In genomic region chr14:67815573-67816235, GRCh38 we compare ENCODE assay signal across 8 cellular contexts. TPM values are rescaled to one million over a fixed set of nuclear protein-coding genes. Genes with fewer than 3 reads are reported as not detected.
DNase-seq lines count a peak whose midpoint lies in the region; ATAC-seq, FAIRE-seq and TF ChIP-seq lines count a peak whose summit lies in the region.

No MANE protein-coding gene starts in this region.

- peak; percentile 76 for DNase-seq in CD1c-positive myeloid dendritic cell (ENCODE audit: extremely low spot score)
- DNase-seq in Jurkat, Clone E6-1 (ENCODE audit: low read depth, low spot score): no peak
- DNase-seq in adrenal gland: peak in 4 of 7 donors; percentile 18 to 33 (median 28)
- no peak for DNase-seq in keratinocyte (ENCODE audit: low read depth, low spot score)
- no peak for DNase-seq in stimulated activated naive CD8-positive, alpha-beta T cell treated with anti-CD3 and anti-CD28 coated beads, Interleukin-15, amount 100 ng/mL, for 72 hours
- no peak for DNase-seq in stimulated activated CD8-positive, alpha-beta memory T cell treated with anti-CD3 and anti-CD28 coated beads, Interleukin-4, amount 100 ng/mL, for 48 hours
- no peak for DNase-seq in SK-N-DZ (ENCODE audit: low spot score)

- peak; percentile 13 for FAIRE-seq in keratinocyte (lab: Jason Lieb, UNC)

- peak overlapping the region; percentile 95 for H3K4me3 ChIP-seq in Jurkat, Clone E6-1 (ENCODE audit: low read length)
- H3K4me3 ChIP-seq in adrenal gland (peak overlapping the region; percentile 6 to 96 (median 50)), keratinocyte (ENCODE audit: control insufficient read depth in 2 of 3, extremely low read depth in 1 of 3, insufficient read depth in 2 of 3, low read depth in 1 of 3, low read length in 3 of 3) (peak overlapping the region; percentile 59 to 92 (median 88))

- peak overlapping the region; percentile 89 for H3K4me2 ChIP-seq in keratinocyte (ENCODE audit: control insufficient read depth, extremely low read depth, insufficient read depth, low read depth, low read length)

- H3K9ac ChIP-seq in keratinocyte (ENCODE audit: control insufficient read depth, extremely low read depth, insufficient read depth, low read length): peak overlapping the region; percentile 88

- H3K27me3 ChIP-seq in adrenal gland (no peaks in the 10 kb centered on the region), keratinocyte (ENCODE audit: control insufficient read depth, extremely low read depth, insufficient read depth, low read length) (no peaks in the 10 kb centered on the region)

- TF ChIP-seq CTCF in adrenal gland (IDR thresholded peaks at IDR 0.05) (no peak), keratinocyte (optimal IDR thresholded peaks at IDR 0.05 in 1 of 3, IDR thresholded peaks at IDR 0.05 in 1 of 3, conservative IDR thresholded peaks at IDR 0.05 in 1 of 3; ENCODE audit: extremely low read depth in 1 of 3, insufficient read depth in 2 of 3, low read length in 3 of 3) (no peak)

- H4K20me1 ChIP-seq in keratinocyte (ENCODE audit: control insufficient read depth, extremely low read depth, insufficient read depth, low read length): no peaks in the 10 kb centered on the region

- ATAC-seq in stimulated activated naive CD8-positive, alpha-beta T cell treated with anti-CD3 and anti-CD28 coated beads, Interleukin-15, amount 100 ng/mL, for 72 hours: no peak
- no peak for ATAC-seq in HG03139 (IDR thresholded peaks at IDR 0.05; ENCODE audit: unreplicated experiment)

- no peaks in the 10 kb centered on the region for H3K9me3 Mint-ChIP-seq in stimulated activated naive CD8-positive, alpha-beta T cell treated with anti-CD3 and anti-CD28 coated beads, Interleukin-15, amount 100 ng/mL, for 72 hours

- H3K27ac ChIP-seq in adrenal gland (peak overlapping the region; percentile 18 to 84 (median 62)), keratinocyte (ENCODE audit: control insufficient read depth, insufficient read depth, low read length) (peak overlapping the region; percentile 81)

- no peaks in the 10 kb centered on the region for H3K9me1 ChIP-seq in keratinocyte (ENCODE audit: control insufficient read depth, extremely low read depth, insufficient read depth, low read length)

- TF ChIP-seq POLR2A in adrenal gland (IDR thresholded peaks at IDR 0.05): no peak

- peaks cover 12% of the 10 kb centered on the region for H3K79me2 ChIP-seq in keratinocyte (ENCODE audit: control insufficient read depth, insufficient read depth, low read length)

- dilution Hi-C loops in keratinocyte (cut with MboI; ENCODE audit: extremely low pct_ligation_motif_present, low sequenced_read_pairs): no loop called here

- H3K27me3 Mint-ChIP-seq in stimulated activated naive CD8-positive, alpha-beta T cell treated with anti-CD3 and anti-CD28 coated beads, Interleukin-15, amount 100 ng/mL, for 72 hours: no peaks in the 10 kb centered on the region

- H3K4me1 ChIP-seq in adrenal gland (replicated peaks in 1 of 2): peaks cover 9 to 23% of the 10 kb centered on the region in 2 donors
- peaks cover 17% of the 10 kb centered on the region for H3K4me1 ChIP-seq in keratinocyte (ENCODE audit: control insufficient read depth, extremely low read depth, insufficient read depth, low read length)

- peaks cover 0 to 28% of the 10 kb centered on the region in 2 donors for H3K36me3 ChIP-seq in adrenal gland (replicated peaks in 1 of 2)
- H3K36me3 ChIP-seq in keratinocyte (ENCODE audit: control insufficient read depth in 2 of 2, extremely low read depth in 1 of 2, insufficient read depth in 2 of 2, low read length in 2 of 2): peaks cover 0 to 2% of the 10 kb centered on the region in 2 experiments

- peaks cover 39% of the 10 kb centered on the region for H3K4me1 Mint-ChIP-seq in stimulated activated naive CD8-positive, alpha-beta T cell treated with anti-CD3 and anti-CD28 coated beads, Interleukin-15, amount 100 ng/mL, for 72 hours

- peak overlapping the region; percentile 91 to 98 for H3K27ac Mint-ChIP-seq in stimulated activated naive CD8-positive, alpha-beta T cell treated with anti-CD3 and anti-CD28 coated beads, Interleukin-15, amount 100 ng/mL, for 72 hours

- H3K9me3 ChIP-seq in adrenal gland (replicated peaks in 1 of 3) (no peaks in the 10 kb centered on the region), keratinocyte (ENCODE audit: control insufficient read depth, low read depth, low read length) (no peaks in the 10 kb centered on the region)

- H2AFZ ChIP-seq in keratinocyte (ENCODE audit: control insufficient read depth, low read length): peak overlapping the region; percentile 95

- intact Hi-C loops in adrenal gland (cut with DNase I): no loop called here

- 3 to 8% (median 4%) methylated on average over 15 of the region's 15 CpGs for WGBS in adrenal gland, 4 donors

- peak overlapping the region; percentile 88 to 94 for H3K4me3 Mint-ChIP-seq in stimulated activated naive CD8-positive, alpha-beta T cell treated with anti-CD3 and anti-CD28 coated beads, Interleukin-15, amount 100 ng/mL, for 72 hours

RNA-seq across cellular contexts. Expression of gene ZFYVE26, which starts 0.7 kb away (rescaled TPM):
- 7.5 TPM for polyA plus RNA-seq in Jurkat, Clone E6-1 (2012; ENCODE audit: insufficient read depth, insufficient read length)
- total RNA-seq in adrenal gland: 10 to 100 TPM; 19.6 to 33.6 (median 28.0) TPM
- polyA plus RNA-seq in adrenal gland (10 to 100 TPM in 2 of 3 donors, 1 to 10 TPM in 1; 6.6 to 14.0 (median 13.4) TPM), keratinocyte (8.5 to 12.8 TPM (median 9.8 TPM) in 3 replicates)
- polyA plus RNA-seq in keratinocyte (2011; ENCODE audit: low read depth): 3.5 TPM
- polyA plus RNA-seq in keratinocyte (2011; cell fraction: cytosol; rRNA removed): 5.8 and 7.6 TPM in 2 replicates
- 33.2 and 36.2 TPM in 2 replicates for polyA plus RNA-seq in keratinocyte (2011; cell fraction: nucleus; rRNA removed)
- 5.9 and 8.3 TPM in 2 replicates for polyA plus RNA-seq in keratinocyte (2012; ENCODE audit: low replicate concordance)
- 28.1 to 43.6 TPM (median 36.8 TPM) in 3 replicates for polyA minus RNA-seq in keratinocyte
- polyA minus RNA-seq in keratinocyte (2011; cell fraction: cytosol; rRNA and poly(A)+ RNA removed): 11.3 TPM
- 39.6 and 64.6 TPM in 2 replicates for polyA minus RNA-seq in keratinocyte (2011; cell fraction: nucleus; rRNA and poly(A)+ RNA removed)
- 3.8 and 5.1 TPM in 2 replicates for polyA plus RNA-seq in SK-N-DZ (2014; cell fraction: cytosol; rRNA removed)
- 11.1 and 14.7 TPM in 2 replicates for polyA plus RNA-seq in SK-N-DZ (2014; cell fraction: nucleus; rRNA removed)

RNA-seq across cellular contexts. Expression of gene RAD51B, which starts 3.9 kb away (rescaled TPM):
- polyA plus RNA-seq in Jurkat, Clone E6-1 (2012; ENCODE audit: insufficient read depth, insufficient read length): 24.7 TPM
- total RNA-seq in adrenal gland: 10 to 100 TPM in 6 of 8 donors, 1 to 10 TPM in 2; 3.3 to 24.6 (median 13.8) TPM
- polyA plus RNA-seq in adrenal gland (1 to 10 TPM; 2.3 to 5.3 (median 3.1) TPM), keratinocyte (7.1 to 13.3 TPM (median 10.1 TPM) in 3 replicates)
- 3.7 TPM for polyA plus RNA-seq in keratinocyte (2011; ENCODE audit: low read depth)
- 8.0 and 10.3 TPM in 2 replicates for polyA plus RNA-seq in keratinocyte (2011; cell fraction: cytosol; rRNA removed)
- 11.3 and 15.3 TPM in 2 replicates for polyA plus RNA-seq in keratinocyte (2011; cell fraction: nucleus; rRNA removed)
- 5.9 and 6.9 TPM in 2 replicates for polyA plus RNA-seq in keratinocyte (2012; ENCODE audit: low replicate concordance)
- 8.6 to 42.1 TPM (median 30.3 TPM) in 3 replicates for polyA minus RNA-seq in keratinocyte
- 10.6 TPM for polyA minus RNA-seq in keratinocyte (2011; cell fraction: cytosol; rRNA and poly(A)+ RNA removed)
- polyA minus RNA-seq in keratinocyte (2011; cell fraction: nucleus; rRNA and poly(A)+ RNA removed): 19.3 and 53.4 TPM in 2 replicates
- 7.6 and 12.0 TPM in 2 replicates for polyA plus RNA-seq in SK-N-DZ (2014; cell fraction: cytosol; rRNA removed)
- polyA plus RNA-seq in SK-N-DZ (2014; cell fraction: nucleus; rRNA removed): 8.0 and 9.4 TPM in 2 replicates

Comparison
In these comparisons a context has a peak if more than half of its experiments do, and no peak if none do; other contexts are left out.
1. DNase-seq: peak in CD1c-positive myeloid dendritic cell (single experiment) and adrenal gland (4 of 7); none in Jurkat, Clone E6-1 (single experiment), keratinocyte (single experiment), stimulated activated naive CD8-positive, alpha-beta T cell treated with anti-CD3 and anti-CD28 coated beads, Interleukin-15, amount 100 ng/mL, for 72 hours (0 of 2), stimulated activated CD8-positive, alpha-beta memory T cell treated with anti-CD3 and anti-CD28 coated beads, Interleukin-4, amount 100 ng/mL, for 48 hours (single experiment) and SK-N-DZ (single experiment).
2. Peak in every context shown above with its lines, with median percentiles within 50 percentile points of each other: H3K4me3 ChIP-seq.